8 cellular contexts compared by ENCODE assay signal in the genomic region with DNA sequence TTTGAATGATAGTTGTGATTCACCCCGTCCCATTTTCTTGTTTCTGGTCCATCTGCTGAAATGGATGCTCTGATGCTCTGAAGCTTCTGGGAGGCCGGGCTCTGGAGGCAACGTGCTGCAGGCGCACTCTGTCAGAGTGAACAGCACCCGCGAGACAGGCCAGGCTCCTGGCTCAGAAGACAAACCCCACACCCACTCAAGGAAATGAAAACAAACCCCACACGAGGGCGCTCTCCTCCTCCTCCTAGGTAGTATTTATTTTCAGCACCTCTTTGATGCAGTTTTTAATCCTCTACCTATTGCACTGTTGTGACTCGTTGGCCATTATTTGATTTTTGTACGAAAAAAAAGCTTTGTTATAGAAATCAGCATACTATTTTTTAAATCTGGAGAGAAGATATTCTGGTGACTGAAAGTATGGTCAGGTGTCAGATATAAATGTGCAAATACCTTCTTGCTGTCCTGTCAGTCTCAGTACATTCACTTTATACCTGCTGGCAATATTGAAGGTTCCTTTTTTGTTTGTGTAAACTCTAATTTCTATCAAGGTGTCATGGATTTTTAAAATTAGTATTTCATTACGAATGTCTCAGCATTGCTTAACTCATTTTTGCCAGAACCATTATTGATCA. TPM values are rescaled to one million over a fixed set of nuclear protein-coding genes. Genes with fewer than 3 reads are reported as not detected.
DNase-seq lines count a peak whose midpoint lies in the region; ATAC-seq, FAIRE-seq and TF ChIP-seq lines count a peak whose summit lies in the region.

No MANE protein-coding gene starts in this region.

- H3K4me3 ChIP-seq in GM12864 (ENCODE audit: low read depth, low read length) (no peak overlapping the region), colonic mucosa (no peak overlapping the region)

- no peaks in the 10 kb centered on the region for H3K9me3 ChIP-seq in colonic mucosa

- H3K27ac ChIP-seq in colonic mucosa = no peak overlapping the region

- H3K27me3 ChIP-seq in colonic mucosa = no peaks in the 10 kb centered on the region

- no peak overlapping the region for H3K9ac ChIP-seq in colonic mucosa (ENCODE audit: low read depth in 2 of 2, low read length in 2 of 2)

- no peaks in the 10 kb centered on the region for H3K36me3 ChIP-seq in colonic mucosa

- peak; percentile 49 for TF ChIP-seq CTCF in GM12864 (IDR thresholded peaks at IDR 0.05; ENCODE audit: low read depth, low read length, missing control alignments)
- TF ChIP-seq CTCF in colonic mucosa (IDR thresholded peaks at IDR 0.05) = peak; percentile 37

- DNase-seq in GM12864 (ENCODE audit: low read depth) (no peak), NAMALWA (ENCODE audit: low spot score) (peak; percentile 76), colonic mucosa (peak; percentile 55), midbrain (lab: John Stamatoyannopoulos, UW) (peak; percentile 63), frontal cortex (ENCODE audit: low spot score in 2 of 2) (no peak)
- DNase-seq in activated CD4-positive, alpha-beta T cell treated with anti-CD3 and anti-CD28 coated beads, Interleukin-2, amount 50 U/mL, for 1 hour = peak; percentile 70
- peak; percentile 53 to 54 for DNase-seq in stimulated activated CD8-positive, alpha-beta memory T cell treated with anti-CD3 and anti-CD28 coated beads, Interleukin-7, amount 100 ng/mL, for 4 hours (ENCODE audit: low read depth in 2 of 2)

- H3K4me1 ChIP-seq in colonic mucosa = no peaks in the 10 kb centered on the region

- no peak for FAIRE-seq in frontal cortex (lab: Jason Lieb, UNC)

- intact Hi-C loops in colonic mucosa (cut with DNase I) = no loop called here

- ATAC-seq in HG03175 (IDR thresholded peaks at IDR 0.05; ENCODE audit: unreplicated experiment) = no peak

RNA-seq across cellular contexts. Expression of gene CHST10, which starts 10.3 kb away (rescaled TPM):
- 1 to 10 TPM in 1 of 2 donors, under 1 TPM in 1; 0.44 to 1.6 TPM for total RNA-seq in colonic mucosa
- 82.3 TPM for total RNA-seq in frontal cortex

RNA-seq across cellular contexts. Expression of gene NMS, which starts 42.5 kb away (rescaled TPM):
- total RNA-seq in colonic mucosa (not detected), frontal cortex (not detected)

Comparison
In these comparisons a context has a peak if more than half of its experiments do, and no peak if none do; other contexts are left out.
1. DNase-seq: peak in NAMALWA (single experiment), activated CD4-positive, alpha-beta T cell treated with anti-CD3 and anti-CD28 coated beads, Interleukin-2, amount 50 U/mL, for 1 hour (single experiment), colonic mucosa (single experiment), midbrain (single experiment) and stimulated activated CD8-positive, alpha-beta memory T cell treated with anti-CD3 and anti-CD28 coated beads, Interleukin-7, amount 100 ng/mL, for 4 hours (2 of 2); none in GM12864 (single experiment) and frontal cortex (0 of 2).
2. RNA of gene CHST10, which starts 10.3 kb away (total RNA-seq): 82.3 TPM in frontal cortex (single experiment); 0.44 to 1.6 TPM in colonic mucosa; every median in the first group is over 10 times any median in the second.